In the genomic region with DNA sequence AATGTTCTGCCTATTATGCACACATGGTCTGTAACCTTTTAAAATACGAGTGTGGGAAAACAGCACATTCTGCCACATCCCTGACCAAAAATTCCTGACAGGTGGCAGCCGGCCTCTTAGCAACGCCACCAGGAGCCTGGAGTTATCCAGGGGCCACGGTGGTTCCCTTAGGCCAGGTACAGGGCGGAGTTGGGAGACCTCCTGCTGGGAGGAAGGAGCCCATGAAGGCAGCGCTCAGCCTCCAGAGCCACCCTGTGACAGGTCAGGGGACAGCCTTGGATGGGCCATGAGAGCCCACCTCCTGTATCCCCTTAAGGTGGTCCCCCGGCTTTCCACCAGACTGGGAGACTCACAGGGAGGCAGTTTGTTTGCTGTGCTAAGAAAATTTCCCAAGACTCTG, we compare ENCODE assay signal across 27 cellular contexts. TPM values are rescaled to one million over a fixed set of nuclear protein-coding genes. Genes with fewer than 3 reads are reported as not detected.
DNase-seq lines count a peak whose midpoint lies in the region; ATAC-seq and TF ChIP-seq lines count a peak whose summit lies in the region.
"Had no signal": no experiment of that assay in that cellular context is flagged by ENCODE, and none has a peak within 500 bp of the region (broad histone marks: within the 10 kb centered on the region; RNA-seq: fewer than 3 reads in every experiment).

No MANE protein-coding gene starts in this region.

- H3K9me3 ChIP-seq in neuronal stem cell (replicated peaks in 1 of 2; ENCODE audit: control insufficient read depth in 2 of 2, insufficient read depth in 1 of 2, low read depth in 1 of 2, low read length in 2 of 2) (peaks cover 0 to 2% of the 10 kb centered on the region in 2 donors), vagina (no peaks in the 10 kb centered on the region)
- H3K9me3 ChIP-seq: HAP-1 had no signal

- no peaks in the 10 kb centered on the region for H3K4me1 Mint-ChIP-seq in stimulated activated naive CD8-positive, alpha-beta T cell treated with anti-CD3 and anti-CD28 coated beads, Interleukin-15, amount 100 ng/mL, for 72 hours
- H3K4me1 Mint-ChIP-seq in endothelial cell (ENCODE audit: unreplicated experiment), result peaks cover 9% of the 10 kb centered on the region
- H3K4me1 Mint-ChIP-seq: CD14-positive monocyte had no signal

- no peaks in the 10 kb centered on the region for H3K9me3 Mint-ChIP-seq in stimulated activated naive CD8-positive, alpha-beta T cell treated with anti-CD3 and anti-CD28 coated beads, Interleukin-15, amount 100 ng/mL, for 72 hours
- no peaks in the 10 kb centered on the region for H3K9me3 Mint-ChIP-seq in endothelial cell (ENCODE audit: unreplicated experiment)

- H3K9ac ChIP-seq in neuronal stem cell (ENCODE audit: low read depth, low read length, poor library complexity), result no peak overlapping the region
- H3K9ac ChIP-seq: GM23248 had no signal

- H3K27ac Mint-ChIP-seq in stimulated activated naive CD8-positive, alpha-beta T cell treated with anti-CD3 and anti-CD28 coated beads, Interleukin-15, amount 100 ng/mL, for 72 hours, result no peak overlapping the region
- H3K27ac Mint-ChIP-seq in endothelial cell (ENCODE audit: unreplicated experiment), result peak overlapping the region; percentile 78
- H3K27ac Mint-ChIP-seq: CD14-positive monocyte had no signal

- no peak overlapping the region for H4K91ac ChIP-seq in neuronal stem cell (ENCODE audit: low read depth, low read length, poor library complexity)

- H3K4me1 ChIP-seq in neuronal stem cell (ENCODE audit: control insufficient read depth in 2 of 2, insufficient read depth in 1 of 2, low read depth in 1 of 2, low read length in 2 of 2), result peaks cover 0 to 8% of the 10 kb centered on the region in 2 donors
- peaks cover 42% of the 10 kb centered on the region for H3K4me1 ChIP-seq in vagina
- H3K4me1 ChIP-seq: HAP-1 had no signal

- no peak overlapping the region for H3K14ac ChIP-seq in neuronal stem cell (ENCODE audit: low read length)

- no peak overlapping the region for H3K4me2 ChIP-seq in neuronal stem cell (ENCODE audit: insufficient read depth, low read length, poor library complexity, severe bottlenecking)

- H3K27me3 Mint-ChIP-seq in stimulated activated naive CD8-positive, alpha-beta T cell treated with anti-CD3 and anti-CD28 coated beads, Interleukin-15, amount 100 ng/mL, for 72 hours, result no peaks in the 10 kb centered on the region
- H3K27me3 Mint-ChIP-seq in endothelial cell (ENCODE audit: unreplicated experiment), result peaks cover 4% of the 10 kb centered on the region

- no peak overlapping the region for H3K4ac ChIP-seq in neuronal stem cell (ENCODE audit: low read length)

- no peak overlapping the region for H2AFZ ChIP-seq in neuronal stem cell (ENCODE audit: low read length)
- H2AFZ ChIP-seq: GM23248 had no signal

- H3K79me1 ChIP-seq in neuronal stem cell (ENCODE audit: low read depth, low read length), result no peaks in the 10 kb centered on the region

- H2AK5ac ChIP-seq in neuronal stem cell (ENCODE audit: low read depth, low read length), result no peak overlapping the region

- H3K4me3 Mint-ChIP-seq in stimulated activated naive CD8-positive, alpha-beta T cell treated with anti-CD3 and anti-CD28 coated beads, Interleukin-15, amount 100 ng/mL, for 72 hours, result no peak overlapping the region
- H3K4me3 Mint-ChIP-seq in endothelial cell (ENCODE audit: unreplicated experiment), result no peak overlapping the region
- H3K4me3 Mint-ChIP-seq: CD14-positive monocyte had no signal

- H3K23ac ChIP-seq in neuronal stem cell (ENCODE audit: low read depth, low read length, poor library complexity), result no peak overlapping the region

- TF ChIP-seq CTCF in endothelial cell (IDR thresholded peaks at IDR 0.05; ENCODE audit: unreplicated experiment), result no peak
- TF ChIP-seq CTCF in vagina (IDR thresholded peaks at IDR 0.05), result no peak

- H3K27ac ChIP-seq in neuronal stem cell (replicated peaks; ENCODE audit: low read length) (no peak overlapping the region), vagina (peak overlapping the region; percentile 65)
- H3K27ac ChIP-seq: GM23248, HL-60, RWPE1 had no signal

- H3K36me3 Mint-ChIP-seq in endothelial cell (ENCODE audit: low read depth, unreplicated experiment), result no peaks in the 10 kb centered on the region
- H3K36me3 Mint-ChIP-seq: CD14-positive monocyte had no signal

- H3K4me3 ChIP-seq in neuronal stem cell (ENCODE audit: low read length in 2 of 2) (no peak overlapping the region), vagina (no peak overlapping the region)
- H3K4me3 ChIP-seq: GM23248, HAP-1 had no signal

- H3K18ac ChIP-seq in neuronal stem cell (ENCODE audit: low read length), result peak overlapping the region; percentile 15

- H2BK5ac ChIP-seq in neuronal stem cell (ENCODE audit: low read length), result no peak overlapping the region

- ATAC-seq in stimulated activated naive CD8-positive, alpha-beta T cell treated with anti-CD3 and anti-CD28 coated beads, Interleukin-15, amount 100 ng/mL, for 72 hours, result peak; percentile 10
- no peak for ATAC-seq in stimulated activated naive CD8-positive, alpha-beta T cell treated with anti-CD3 and anti-CD28 coated beads, Interleukin-15, Interleukin-2, amounts not matched to agents 100 U/mL and 50 U/mL, for 24 hours
- no peak for ATAC-seq in GM18907 (IDR thresholded peaks at IDR 0.05; ENCODE audit: unreplicated experiment)
- ATAC-seq: HepG2 had no signal

- no peak for TF ChIP-seq POLR2A in vagina (IDR thresholded peaks at IDR 0.05)

- H2BK12ac ChIP-seq in neuronal stem cell (ENCODE audit: low read length), result no peak overlapping the region

- H4K8ac ChIP-seq in neuronal stem cell (ENCODE audit: low read depth, low read length), result no peak overlapping the region

- no CpG with 5 or more reads among the region's 7 CpGs for WGBS in neuronal stem cell (ENCODE audit: extremely low coverage in 2 of 2, insufficient read length in 2 of 2, insufficient replicate concordance in 1 of 2), 2 donors

- H2BK120ac ChIP-seq in neuronal stem cell (ENCODE audit: low read depth, low read length), result no peak overlapping the region

- DNase-seq in stimulated activated naive CD8-positive, alpha-beta T cell treated with anti-CD3 and anti-CD28 coated beads, Interleukin-15, amount 100 ng/mL, for 72 hours, result no peak
- no peak for DNase-seq in stimulated activated naive CD8-positive, alpha-beta T cell treated with anti-CD3 and anti-CD28 coated beads, Interleukin-15, Interleukin-2, amounts not matched to agents 100 U/mL and 50 U/mL, for 24 hours
- DNase-seq in endothelial cell (ENCODE audit: low spot score) (no peak), neuronal stem cell (ENCODE audit: low spot score) (no peak), vagina (ENCODE audit: extremely low spot score in 2 of 2) (no peak), NCI-H1105 treated with DMSO at 0.1 percent for 48 hours (lab: John Stamatoyannopoulos, UW) (no peak), 8988T (no peak)
- DNase-seq: AML-193, DMS53, GF-D8, GM23248, KBM-7, MM.1S, NCI-H1048, NCI-H1436, NCI-H187 treated with DMSO at 0.1 percent for 48 hours, NCI-H510A, NCI-H748 treated with DMSO at 0.1 percent for 48 hours, SHP77 treated with DMSO at 0.1 percent for 48 hours had no signal

- H3K36me3 ChIP-seq in neuronal stem cell (replicated peaks in 1 of 2; ENCODE audit: control insufficient read depth in 2 of 2, insufficient read depth in 2 of 2, low read length in 2 of 2), result no peaks in the 10 kb centered on the region
- H3K36me3 ChIP-seq in vagina, result no peaks in the 10 kb centered on the region
- H3K36me3 ChIP-seq: HAP-1 had no signal

- intact Hi-C loops in vagina (cut with DNase I), result no loop called here

- H3K27me3 ChIP-seq in neuronal stem cell (ENCODE audit: control insufficient read depth in 3 of 3, insufficient read depth in 3 of 3, low read depth in 1 of 3, low read length in 3 of 3) (peaks cover 0 to 17% (median 0%) of the 10 kb centered on the region in 3 experiments), vagina (no peaks in the 10 kb centered on the region)

- no peak overlapping the region for H2BK15ac ChIP-seq in neuronal stem cell (ENCODE audit: low read length)

RNA-seq across cellular contexts. Expression of a gene that starts 52.8 kb away (rescaled TPM):
- total RNA-seq in endothelial cell (ENCODE audit: unreplicated experiment), result 15.9 TPM
- 0.01 TPM for polyA plus RNA-seq in neuronal stem cell (2013, experiment 1 of 2)
- polyA plus RNA-seq in neuronal stem cell (2013, experiment 2 of 2), result 0.03 TPM
- total RNA-seq in vagina, result not detected
- total RNA-seq: A172, GM23248, HT-29 had no signal
- polyA plus RNA-seq: GM23248 had no signal

Comparison
In these comparisons a context has a peak if more than half of its experiments do, and no peak if none do; other contexts are left out.
1. RNA of a gene that starts 52.8 kb away (total RNA-seq): 15.9 TPM in endothelial cell (single experiment); not detected in vagina (single experiment); every median in the first group is over 10 times any median in the second.